In the genomic region with DNA sequence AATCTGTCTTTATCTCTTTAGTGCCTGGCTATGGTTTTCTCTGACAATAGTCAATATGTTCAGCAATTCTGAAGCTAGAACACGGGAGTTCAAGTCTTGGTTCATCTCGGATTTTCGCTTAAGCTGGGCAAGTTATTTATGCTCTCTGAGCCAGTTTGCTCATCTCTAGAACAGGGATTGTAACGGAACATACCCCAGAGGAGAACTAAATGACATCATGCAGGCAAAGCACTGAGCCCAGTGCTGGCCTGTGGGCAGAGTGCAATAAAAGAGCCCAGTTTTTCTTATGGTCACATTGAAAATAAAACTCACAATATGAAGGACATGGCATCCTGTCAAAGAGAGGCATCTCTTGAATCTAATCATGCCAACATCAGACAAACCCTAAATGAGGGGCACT, we compare ENCODE assay signal across 27 cellular contexts.
"Had no signal": no experiment of that assay in that cellular context is flagged by ENCODE, and none has a peak within 500 bp of the region (broad histone marks: within the 10 kb centered on the region; RNA-seq: fewer than 3 reads in every experiment).

No MANE protein-coding gene starts in this region.

- H3K27ac ChIP-seq: esophagus squamous epithelium, left lung, pancreas, right atrium auricular region, sigmoid colon, skin epidermis, spleen, suprapubic skin, transverse colon, vagina had no signal

- ATAC-seq: effector memory CD8-positive, alpha-beta T cell; left lung; naive thymus-derived CD4-positive, alpha-beta T cell; stimulated activated memory B cell treated with anti-CD40 and anti-IgM and Interleukin-4, amounts not matched to agents 10 μg/mL and 1 μg/mL and 100 μg/mL, for 72 hours; stimulated activated naive CD8-positive, alpha-beta T cell treated with anti-CD3 and anti-CD28 coated beads, Interleukin-15, Interleukin-2, amounts not matched to agents 100 U/mL and 50 U/mL, for 24 hours had no signal

- H3K36me3 Mint-ChIP-seq: naive thymus-derived CD4-positive, alpha-beta T cell; stimulated activated memory B cell treated with anti-CD40 and anti-IgM and Interleukin-4, amounts not matched to agents 10 μg/mL and 1 μg/mL and 100 μg/mL, for 72 hours had no signal

- DNase-seq: cerebellar nuclear complex; cortex of kidney; effector memory CD8-positive, alpha-beta T cell; erythroblast; esophagus squamous epithelium; foreskin melanocyte; head of caudate nucleus; kidney; left lung; mesendoderm; midbrain; naive thymus-derived CD4-positive, alpha-beta T cell; occipital lobe; pancreas; sigmoid colon; spleen; stimulated activated CD4-positive, alpha-beta T cell treated with anti-CD3 and anti-CD28 coated beads, Interleukin-4, amount 100 ng/mL, for 4 hours; stimulated activated naive CD8-positive, alpha-beta T cell treated with anti-CD3 and anti-CD28 coated beads, Interleukin-15, Interleukin-2, amounts not matched to agents 100 U/mL and 50 U/mL, for 24 hours; transverse colon had no signal

- H3K36me3 ChIP-seq: left lung, pancreas, right atrium auricular region, sigmoid colon, spleen, suprapubic skin, transverse colon, vagina had no signal

- H3K4me1 ChIP-seq: esophagus squamous epithelium, left lung, pancreas, right atrium auricular region, sigmoid colon, suprapubic skin, transverse colon, vagina had no signal

- H3K4me3 Mint-ChIP-seq: effector memory CD8-positive, alpha-beta T cell; naive thymus-derived CD4-positive, alpha-beta T cell; nephron; stimulated activated memory B cell treated with anti-CD40 and anti-IgM and Interleukin-4, amounts not matched to agents 10 μg/mL and 1 μg/mL and 100 μg/mL, for 72 hours had no signal

- H3K4me3 ChIP-seq: esophagus squamous epithelium, left lung, pancreas, right atrium auricular region, sigmoid colon, skin epidermis, spleen, suprapubic skin, transverse colon, vagina had no signal

- H3K9me3 ChIP-seq: esophagus squamous epithelium, left lung, pancreas, right atrium auricular region, sigmoid colon, spleen, suprapubic skin, transverse colon, vagina had no signal

- FAIRE-seq: endometrium, kidney, pancreas had no signal

- H3K9me3 Mint-ChIP-seq: effector memory CD8-positive, alpha-beta T cell; stimulated activated memory B cell treated with anti-CD40 and anti-IgM and Interleukin-4, amounts not matched to agents 10 μg/mL and 1 μg/mL and 100 μg/mL, for 72 hours had no signal

- H3K27me3 ChIP-seq: esophagus squamous epithelium, left lung, pancreas, right atrium auricular region, sigmoid colon, spleen, suprapubic skin, transverse colon, vagina had no signal

- H3K27ac Mint-ChIP-seq: effector memory CD8-positive, alpha-beta T cell; naive thymus-derived CD4-positive, alpha-beta T cell; progenitor cell of endocrine pancreas; stimulated activated memory B cell treated with anti-CD40 and anti-IgM and Interleukin-4, amounts not matched to agents 10 μg/mL and 1 μg/mL and 100 μg/mL, for 72 hours had no signal

- H3K4me1 Mint-ChIP-seq: naive thymus-derived CD4-positive, alpha-beta T cell; stimulated activated memory B cell treated with anti-CD40 and anti-IgM and Interleukin-4, amounts not matched to agents 10 μg/mL and 1 μg/mL and 100 μg/mL, for 72 hours had no signal
